ENCODE assay signal across 19 cellular contexts in genomic region chr9:28792736-28793135, GRCh38.
"Had no signal": no experiment of that assay in that cellular context is flagged by ENCODE, and none has a peak within 500 bp of the region (broad histone marks: within the 10 kb centered on the region; RNA-seq: fewer than 3 reads in every experiment).

No MANE protein-coding gene starts in this region.

- H3K36me3 ChIP-seq: esophagus muscularis mucosa, neutrophil, pancreas, right atrium auricular region, sigmoid colon, stomach, thyroid gland, upper lobe of left lung had no signal

- H3K9me3 ChIP-seq: esophagus muscularis mucosa, mucosa of descending colon, neutrophil, pancreas, right atrium auricular region, sigmoid colon, stomach, thyroid gland, upper lobe of left lung had no signal

- H3K27ac ChIP-seq: esophagus muscularis mucosa, neutrophil, pancreas, right atrium auricular region, sigmoid colon, stomach, thyroid gland, upper lobe of left lung had no signal

- H3K4me3 ChIP-seq: esophagus muscularis mucosa, lung, mucosa of descending colon, pancreas, right atrium auricular region, sigmoid colon, stomach, thyroid gland, upper lobe of left lung had no signal

- H3K4me1 ChIP-seq: esophagus muscularis mucosa, pancreas, right atrium auricular region, sigmoid colon, stomach, thyroid gland, upper lobe of left lung had no signal

- DNase-seq: effector CD8-positive, alpha-beta T cell; endodermal cell; head of caudate nucleus; kidney; mesenchymal stem cell; mucosa of descending colon; naive B cell; pancreas; sigmoid colon; stimulated activated CD4-positive, alpha-beta T cell treated with anti-CD3 and anti-CD28 coated beads, Interleukin-2, amount 100 ng/mL, for 24 hours; stimulated activated CD4-positive, alpha-beta T cell treated with anti-CD3 and anti-CD28 coated beads, Interleukin-4, amount 100 ng/mL, for 24 hours; stimulated activated naive CD4-positive, alpha-beta T cell treated with Interleukin-2 at 50 U/mL for 16 hours; stomach; thyroid gland; upper lobe of left lung had no signal

- H3K27me3 ChIP-seq: esophagus muscularis mucosa, neutrophil, right atrium auricular region, sigmoid colon, stomach, thyroid gland, upper lobe of left lung had no signal
